Comparison of ENCODE assay signal across 9 cellular contexts in the genomic region with DNA sequence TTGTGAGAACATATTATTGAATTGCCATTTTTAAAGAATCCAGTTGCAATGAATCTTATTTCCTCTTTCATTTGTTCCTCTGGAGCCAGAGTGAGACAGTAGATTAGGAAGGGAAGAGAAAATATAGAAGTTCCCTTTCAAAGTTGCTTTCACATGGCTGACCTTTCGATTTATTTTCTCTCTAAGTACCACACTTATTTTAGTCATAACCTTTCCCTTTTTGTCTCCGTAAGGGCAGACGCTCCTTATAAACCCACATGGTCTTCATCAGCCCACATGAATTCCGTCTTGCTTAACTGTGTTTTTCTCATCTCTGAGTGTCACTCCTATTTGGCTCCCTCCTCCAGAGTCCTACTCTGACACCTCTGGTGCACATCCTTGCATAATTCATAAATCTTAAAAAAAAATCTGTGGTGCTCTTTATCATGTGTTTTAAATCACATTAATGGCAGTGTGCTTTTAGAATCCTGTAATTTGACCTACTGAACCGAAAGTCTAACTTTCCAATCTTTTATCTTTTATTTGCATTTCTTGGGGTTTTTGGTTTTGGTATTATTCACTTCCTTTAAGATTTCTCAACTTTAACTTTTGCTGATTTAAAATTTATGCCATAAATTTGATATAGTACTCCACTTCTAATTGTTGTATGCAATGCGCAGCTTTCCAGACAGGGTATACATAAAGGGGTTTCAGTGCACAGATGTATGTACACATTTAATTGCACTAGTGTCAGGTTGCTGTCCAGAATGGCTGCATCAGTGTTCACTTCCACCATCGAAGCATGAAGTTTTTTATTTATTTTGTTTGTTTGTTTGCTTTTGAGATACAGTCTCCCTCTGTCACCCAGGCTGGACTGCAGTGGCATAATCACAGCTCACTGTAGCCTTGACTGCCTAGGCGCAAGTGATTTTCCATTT. TPM values are rescaled to one million over a fixed set of nuclear protein-coding genes. Genes with fewer than 3 reads are reported as not detected.
DNase-seq lines count a peak whose midpoint lies in the region; ATAC-seq and TF ChIP-seq lines count a peak whose summit lies in the region.
"Had no signal": no experiment of that assay in that cellular context is flagged by ENCODE, and none has a peak within 500 bp of the region (broad histone marks: within the 10 kb centered on the region; RNA-seq: fewer than 3 reads in every experiment).

No MANE protein-coding gene starts in this region.

- H3K9ac ChIP-seq in OCI-LY3 (ENCODE audit: low read length), result peak overlapping the region; percentile 43

- no peaks in the 10 kb centered on the region for H4K20me1 ChIP-seq in OCI-LY3 (ENCODE audit: insufficient read depth, low read length)

- H3K36me3 ChIP-seq in CD8-positive, alpha-beta memory T cell (ENCODE audit: insufficient read depth, low read length), result no peaks in the 10 kb centered on the region
- H3K36me3 ChIP-seq in OCI-LY3 (replicated peaks; ENCODE audit: low read depth, low read length), result peaks cover 7% of the 10 kb centered on the region
- H3K36me3 ChIP-seq in right atrium auricular region, result no peaks in the 10 kb centered on the region

- H3K27me3 ChIP-seq in CD8-positive, alpha-beta memory T cell (ENCODE audit: insufficient read depth, low read length, poor library complexity, severe bottlenecking), result no peaks in the 10 kb centered on the region
- H3K27me3 ChIP-seq in OCI-LY3 (ENCODE audit: low read depth, low read length) (no peaks in the 10 kb centered on the region), right atrium auricular region (no peaks in the 10 kb centered on the region)

- H3K4me1 Mint-ChIP-seq in CD8-positive, alpha-beta memory T cell, result peaks cover 15 to 28% (median 22%) of the 10 kb centered on the region in 3 donors

- peak overlapping the region; percentile 80 for H3K4me2 ChIP-seq in OCI-LY3 (ENCODE audit: low read length)

- H3K27ac ChIP-seq in CD8-positive, alpha-beta memory T cell (ENCODE audit: low read depth, low read length), result no peak overlapping the region
- peak overlapping the region; percentile 83 for H3K27ac ChIP-seq in OCI-LY3 (ENCODE audit: low read length)
- H3K27ac ChIP-seq in right atrium auricular region, result no peak overlapping the region

- peaks cover 5 to 12% (median 9%) of the 10 kb centered on the region in 5 donors for H3K9me3 Mint-ChIP-seq in CD8-positive, alpha-beta memory T cell

- H3K4me1 ChIP-seq in CD8-positive, alpha-beta memory T cell (ENCODE audit: insufficient read depth, low read length), result peaks cover 9% of the 10 kb centered on the region
- H3K4me1 ChIP-seq in OCI-LY3 (ENCODE audit: low read length) (peaks cover 47% of the 10 kb centered on the region), right atrium auricular region (peaks cover 0 to 9% of the 10 kb centered on the region in 2 donors)

- DNase-seq in CD8-positive, alpha-beta memory T cell, result no peak
- DNase-seq in fibroblast of pulmonary artery (ENCODE audit: low read depth) (peak; percentile 11), HUDEP-2 (lab: John Stamatoyannopoulos, UW; ENCODE audit: unreplicated experiment in 76 of 76) (no peak), mesenteric fat pad (ENCODE audit: low spot score) (no peak), right atrium auricular region (ENCODE audit: low spot score) (no peak)
- DNase-seq: stimulated activated CD4-positive, alpha-beta T cell treated with anti-CD3 and anti-CD28 coated beads, Interleukin-4, amount 100 ng/mL, for 24 hours had no signal

- peak; percentile 51 for ATAC-seq in GM21526 (IDR thresholded peaks at IDR 0.05; ENCODE audit: low FRiP score, unreplicated experiment)
- ATAC-seq in esophagus mucosa, result no peak

- no peak overlapping the region for H3K4me3 ChIP-seq in CD8-positive, alpha-beta memory T cell (ENCODE audit: low read length)
- H3K4me3 ChIP-seq in OCI-LY3 (ENCODE audit: low read length) (peak overlapping the region; percentile 65), fibroblast of pulmonary artery (replicated peaks; ENCODE audit: low read depth, low read length) (no peak overlapping the region), right atrium auricular region (no peak overlapping the region)

- H2AFZ ChIP-seq in OCI-LY3 (ENCODE audit: low read depth, low read length), result no peak overlapping the region; the same call in 1 of the 2 replicates

- no peaks in the 10 kb centered on the region for H3K79me2 ChIP-seq in OCI-LY3 (ENCODE audit: low read length)

- CTCF ChIA-PET in CD8-positive, alpha-beta memory T cell (lab: Charles Lee), result no interaction called here

- TF ChIP-seq CTCF in OCI-LY3 (IDR thresholded peaks at IDR 0.05; ENCODE audit: low read depth, low read length) (no peak), fibroblast of pulmonary artery (IDR thresholded peaks at IDR 0.05; ENCODE audit: low read length, missing control alignments) (no peak), right atrium auricular region (IDR thresholded peaks at IDR 0.05) (no peak)

- H3K27me3 Mint-ChIP-seq in CD8-positive, alpha-beta memory T cell, result peaks cover 0 to 5% of the 10 kb centered on the region in 2 donors

- peak overlapping the region in 1 of 8 donors; percentile 43 for H3K27ac Mint-ChIP-seq in CD8-positive, alpha-beta memory T cell

- POLR2A ChIA-PET in CD8-positive, alpha-beta memory T cell (lab: Charles Lee), result interaction anchor here (0.7 kb wide), 1 partner anchor 14 kb away, joined by 6 read pairs; no protein-coding TSS in a partner anchor

- peaks cover 0 to 6% (median 3%) of the 10 kb centered on the region in 3 donors for H3K36me3 Mint-ChIP-seq in CD8-positive, alpha-beta memory T cell

- H3K4me3 Mint-ChIP-seq in CD8-positive, alpha-beta memory T cell, result peak overlapping the region in 4 of 7 donors; percentile 16 to 59 (median 35)

- peaks cover 4% of the 10 kb centered on the region for H3K9me3 ChIP-seq in CD8-positive, alpha-beta memory T cell (ENCODE audit: low read length)
- H3K9me3 ChIP-seq in OCI-LY3 (ENCODE audit: insufficient read depth, low read length) (peaks cover 15% of the 10 kb centered on the region), right atrium auricular region (peaks cover 0 to 24% of the 10 kb centered on the region in 2 donors)

RNA-seq across cellular contexts. Expression of a gene that starts 38.6 kb away (rescaled TPM):
- total RNA-seq in CD8-positive, alpha-beta memory T cell, result 1 to 10 TPM; 1.2 to 1.7 TPM
- 0.87 TPM for polyA plus RNA-seq in CD8-positive, alpha-beta memory T cell
- total RNA-seq in mesenteric fat pad (1.7 TPM), right atrium auricular region (under 1 TPM; 0.30 to 0.94 TPM), esophagus mucosa (0.80 TPM)
